ENCODE assay signal across 12 cellular contexts in genomic region chr1:101073836-101074235, GRCh38.
"Had no signal": no experiment of that assay in that cellular context is flagged by ENCODE, and none has a peak within 500 bp of the region (broad histone marks: within the 10 kb centered on the region; RNA-seq: fewer than 3 reads in every experiment).

No MANE protein-coding gene starts in this region.

- ATAC-seq: activated CD8-positive, alpha-beta T cell treated with anti-CD3 and anti-CD28 coated beads, Interleukin-2, amount 10 ng/mL, durations not matched to agents 7 days and 5 days; activated naive CD8-positive, alpha-beta T cell treated with anti-CD3 and anti-CD28 coated beads, Interleukin-2, amount 50 U/mL, for 24 hours; activated T-cell treated with anti-CD3 and anti-CD28 coated beads, Interleukin-2, amount 50 U/mL, for 4 hours; foreskin keratinocyte; left lobe of liver; right lobe of liver; stimulated activated effector memory CD8-positive, alpha-beta T cell treated with anti-CD3 and anti-CD28 coated beads, Interleukin-12 subunit alpha, Interleukin-12 subunit beta, amount 100 ng/mL, for 72 hours had no signal

- H3K9me3 Mint-ChIP-seq: activated naive CD4-positive, alpha-beta T cell treated with anti-CD3 and anti-CD28 coated beads for 36 hours; nephron; stimulated activated effector memory CD8-positive, alpha-beta T cell treated with anti-CD3 and anti-CD28 coated beads, Interleukin-12 subunit alpha, Interleukin-12 subunit beta, amount 100 ng/mL, for 72 hours had no signal

- H3K4me3 Mint-ChIP-seq: activated CD4-positive, alpha-beta T cell treated with anti-CD3 and anti-CD28 coated beads, Interleukin-2, amount 10 ng/mL, durations not matched to agents 7 days and 5 days; activated CD8-positive, alpha-beta T cell treated with anti-CD3 and anti-CD28 coated beads, Interleukin-2, amount 10 ng/mL, durations not matched to agents 7 days and 5 days; activated naive CD4-positive, alpha-beta T cell treated with anti-CD3 and anti-CD28 coated beads for 36 hours; activated naive CD8-positive, alpha-beta T cell treated with anti-CD3 and anti-CD28 coated beads, Interleukin-2, amount 50 U/mL, for 24 hours; activated T-cell treated with anti-CD3 and anti-CD28 coated beads, Interleukin-2, amount 50 U/mL, for 4 hours; nephron; stimulated activated effector memory CD8-positive, alpha-beta T cell treated with anti-CD3 and anti-CD28 coated beads, Interleukin-12 subunit alpha, Interleukin-12 subunit beta, amount 100 ng/mL, for 72 hours had no signal

- DNase-seq: activated CD4-positive, alpha-beta T cell treated with anti-CD3 and anti-CD28 coated beads, Interleukin-2, amount 10 ng/mL, durations not matched to agents 7 days and 5 days; activated CD8-positive, alpha-beta T cell treated with anti-CD3 and anti-CD28 coated beads, Interleukin-2, amount 10 ng/mL, durations not matched to agents 7 days and 5 days; activated naive CD4-positive, alpha-beta T cell treated with anti-CD3 and anti-CD28 coated beads for 36 hours; activated naive CD8-positive, alpha-beta T cell treated with anti-CD3 and anti-CD28 coated beads, Interleukin-2, amount 50 U/mL, for 24 hours; activated T-cell treated with anti-CD3 and anti-CD28 coated beads, Interleukin-2, amount 50 U/mL, for 4 hours; foreskin keratinocyte; right lobe of liver; stimulated activated CD4-positive, alpha-beta T cell treated with anti-CD3 and anti-CD28 coated beads, Interleukin-4, amount 100 ng/mL, for 24 hours; thyroid gland had no signal

- H3K27me3 Mint-ChIP-seq: activated CD4-positive, alpha-beta T cell treated with anti-CD3 and anti-CD28 coated beads, Interleukin-2, amount 10 ng/mL, durations not matched to agents 7 days and 5 days; activated naive CD8-positive, alpha-beta T cell treated with anti-CD3 and anti-CD28 coated beads, Interleukin-2, amount 50 U/mL, for 24 hours had no signal

- H3K27ac Mint-ChIP-seq: activated CD4-positive, alpha-beta T cell treated with anti-CD3 and anti-CD28 coated beads, Interleukin-2, amount 10 ng/mL, durations not matched to agents 7 days and 5 days; activated CD8-positive, alpha-beta T cell treated with anti-CD3 and anti-CD28 coated beads, Interleukin-2, amount 10 ng/mL, durations not matched to agents 7 days and 5 days; activated naive CD4-positive, alpha-beta T cell treated with anti-CD3 and anti-CD28 coated beads for 36 hours; activated naive CD8-positive, alpha-beta T cell treated with anti-CD3 and anti-CD28 coated beads, Interleukin-2, amount 50 U/mL, for 24 hours; nephron; stimulated activated effector memory CD8-positive, alpha-beta T cell treated with anti-CD3 and anti-CD28 coated beads, Interleukin-12 subunit alpha, Interleukin-12 subunit beta, amount 100 ng/mL, for 72 hours had no signal

- H3K4me1 Mint-ChIP-seq: stimulated activated effector memory CD8-positive, alpha-beta T cell treated with anti-CD3 and anti-CD28 coated beads, Interleukin-12 subunit alpha, Interleukin-12 subunit beta, amount 100 ng/mL, for 72 hours had no signal
